ENCODE assay signal across 8 cellular contexts in genomic region chr2:226791487-226792081, GRCh38. TPM values are rescaled to one million over a fixed set of nuclear protein-coding genes. Genes with fewer than 3 reads are reported as not detected.
DNase-seq lines count a peak whose midpoint lies in the region; ATAC-seq and TF ChIP-seq lines count a peak whose summit lies in the region.

No MANE protein-coding gene starts in this region.

- H3K4me1 Mint-ChIP-seq in CD4-positive, alpha-beta memory T cell = peaks cover 18 to 41% (median 30%) of the 10 kb centered on the region in 4 donors
- peaks cover 62% of the 10 kb centered on the region for H3K4me1 Mint-ChIP-seq in activated CD8-positive, alpha-beta T cell treated with anti-CD3 and anti-CD28 coated beads for 36 hours (ENCODE audit: low read depth)

- H3K36me3 ChIP-seq in CD4-positive, alpha-beta memory T cell (ENCODE audit: insufficient read depth, low read length) = no peaks in the 10 kb centered on the region
- peaks cover 8% of the 10 kb centered on the region for H3K36me3 ChIP-seq in ectodermal cell (ENCODE audit: control insufficient read depth, insufficient read depth, low read length)

- peak overlapping the region; percentile 97 to 99 (median 99) for H3K27ac Mint-ChIP-seq in CD4-positive, alpha-beta memory T cell
- H3K27ac Mint-ChIP-seq in activated CD8-positive, alpha-beta T cell treated with anti-CD3 and anti-CD28 coated beads for 36 hours = peak overlapping the region; percentile 97

- H3K27me3 ChIP-seq in CD4-positive, alpha-beta memory T cell (ENCODE audit: insufficient read depth, low read length) = no peaks in the 10 kb centered on the region
- H3K27me3 ChIP-seq in ectodermal cell (ENCODE audit: control insufficient read depth, insufficient read depth, low read length, poor library complexity, severe bottlenecking) = no peaks in the 10 kb centered on the region

- ATAC-seq in GM19395 (IDR thresholded peaks at IDR 0.05; ENCODE audit: unreplicated experiment) = peak; percentile 97
- peak; percentile 98 for ATAC-seq in HG03520 (IDR thresholded peaks at IDR 0.05; ENCODE audit: unreplicated experiment)
- peak; percentile 98 for ATAC-seq in activated CD8-positive, alpha-beta T cell treated with anti-CD3 and anti-CD28 coated beads for 36 hours

- POLR2A ChIA-PET in CD4-positive, alpha-beta memory T cell (lab: Charles Lee; ENCODE audit: partially characterized antibody) = interaction anchor here (0.6 to 3.3 kb wide), 7 partner anchors 8 to 303 kb away, joined by 3 to 19 read pairs (median 6); partner anchors contain the start of genes IRS1 and RHBDD1
- POLR2A ChIA-PET in activated CD8-positive, alpha-beta T cell treated with anti-CD3 and anti-CD28 coated beads for 36 hours (lab: Charles Lee) = interaction anchor here (1.2 to 2.7 kb wide), 4 partner anchors 9 to 401 kb away, joined by 3 to 16 read pairs (median 4); partner anchors contain the start of gene RHBDD1

- H3K9me3 ChIP-seq in CD4-positive, alpha-beta memory T cell (ENCODE audit: control insufficient read depth in 1 of 2, low read length in 2 of 2) = no peaks in the 10 kb centered on the region
- H3K9me3 ChIP-seq in ectodermal cell (ENCODE audit: control insufficient read depth, low read length) = no peaks in the 10 kb centered on the region

- no peaks in the 10 kb centered on the region for H3K27me3 Mint-ChIP-seq in CD4-positive, alpha-beta memory T cell
- H3K27me3 Mint-ChIP-seq in activated CD8-positive, alpha-beta T cell treated with anti-CD3 and anti-CD28 coated beads for 36 hours = no peaks in the 10 kb centered on the region

- peaks cover 19% of the 10 kb centered on the region for H3K4me1 ChIP-seq in CD4-positive, alpha-beta memory T cell (ENCODE audit: insufficient read depth, low read length)
- H3K4me1 ChIP-seq in ectodermal cell (ENCODE audit: control insufficient read depth, insufficient read depth, low read length) = peaks cover 12% of the 10 kb centered on the region

- H3K4me3 ChIP-seq in CD4-positive, alpha-beta memory T cell (ENCODE audit: low read length in 2 of 2) = peak overlapping the region; percentile 42 to 58
- H3K4me3 ChIP-seq in ectodermal cell (ENCODE audit: insufficient read depth, low read depth, low read length) = peak overlapping the region; percentile 60

- H3K36me3 Mint-ChIP-seq in CD4-positive, alpha-beta memory T cell = peaks cover 0 to 3% of the 10 kb centered on the region in 2 donors
- peaks cover 8% of the 10 kb centered on the region for H3K36me3 Mint-ChIP-seq in activated CD8-positive, alpha-beta T cell treated with anti-CD3 and anti-CD28 coated beads for 36 hours (ENCODE audit: low read depth)

- no peaks in the 10 kb centered on the region for H3K9me3 Mint-ChIP-seq in CD4-positive, alpha-beta memory T cell
- H3K9me3 Mint-ChIP-seq in activated CD8-positive, alpha-beta T cell treated with anti-CD3 and anti-CD28 coated beads for 36 hours = no peaks in the 10 kb centered on the region

- intact Hi-C loops in CD4-positive, alpha-beta memory T cell (cut with micrococcal nuclease) = loop anchor here (1.0 to 5.0 kb wide), 5 partner anchors 8 to 534 kb away; partner anchors contain the start of genes IRS1, MFF and RHBDD1
- intact Hi-C loops in activated CD8-positive, alpha-beta T cell treated with anti-CD3 and anti-CD28 coated beads for 36 hours (cut with micrococcal nuclease) = no loop called here

- peak; percentile 90 to 96 (median 93) for DNase-seq in CD4-positive, alpha-beta memory T cell
- DNase-seq in NCI-H774 (lab: John Stamatoyannopoulos, UW) = peak; percentile 82
- peak; percentile 92 for DNase-seq in activated CD8-positive, alpha-beta T cell treated with anti-CD3 and anti-CD28 coated beads for 36 hours
- peak; percentile 82 to 84 for DNase-seq in lung microvascular endothelial cell (ENCODE audit: low read depth in 2 of 2)
- peak; percentile 85 for DNase-seq in stimulated activated CD8-positive, alpha-beta memory T cell treated with anti-CD3 and anti-CD28 coated beads, Interleukin-12 subunit alpha, Interleukin-12 subunit beta, amount 100 ng/mL, for 1 hour (ENCODE audit: low read depth)

- TF ChIP-seq CTCF in activated CD8-positive, alpha-beta T cell treated with anti-CD3 and anti-CD28 coated beads for 36 hours (IDR thresholded peaks at IDR 0.05) = peak; percentile 47

- H3K27ac ChIP-seq in CD4-positive, alpha-beta memory T cell (ENCODE audit: low read depth, low read length) = peak overlapping the region; percentile 76
- H3K27ac ChIP-seq in ectodermal cell (ENCODE audit: insufficient read depth, low read depth, low read length, poor library complexity, severe bottlenecking) = peak overlapping the region; percentile 75

- CTCF ChIA-PET in CD4-positive, alpha-beta memory T cell (lab: Charles Lee; ENCODE audit: partially characterized antibody) = interaction anchor here (1.2 to 2.3 kb wide), 3 partner anchors 8 to 44 kb away, joined by 4 to 11 read pairs (median 5); partner anchors contain the start of genes IRS1 and RHBDD1
- CTCF ChIA-PET in activated CD8-positive, alpha-beta T cell treated with anti-CD3 and anti-CD28 coated beads for 36 hours (lab: Charles Lee) = interaction anchor here (1.2 to 4.2 kb wide), 2 partner anchors 8 to 43 kb away, joined by 4 to 29 read pairs; partner anchors contain the start of gene IRS1

- H3K4me3 Mint-ChIP-seq in CD4-positive, alpha-beta memory T cell = peak overlapping the region; percentile 95 to 98 (median 96)
- peak overlapping the region; percentile 87 for H3K4me3 Mint-ChIP-seq in activated CD8-positive, alpha-beta T cell treated with anti-CD3 and anti-CD28 coated beads for 36 hours

- 1% methylated on average over 56 of the region's 56 CpGs for WGBS in ectodermal cell, 2 experiments

RNA-seq across cellular contexts. Expression of gene IRS1, which starts 8.0 kb away (rescaled TPM):
- total RNA-seq in CD4-positive, alpha-beta memory T cell = 1 to 10 TPM; 2.2 to 2.4 TPM
- polyA plus RNA-seq in CD4-positive, alpha-beta memory T cell = under 1 TPM; 0.02 to 0.03 TPM
- total RNA-seq in activated CD8-positive, alpha-beta T cell treated with anti-CD3 and anti-CD28 coated beads for 36 hours = 1 to 10 TPM; 3.5 to 4.0 TPM
- polyA plus RNA-seq in ectodermal cell (2013, experiment 1 of 4) = 24.0 TPM
- polyA plus RNA-seq in ectodermal cell (2013, experiment 2 of 4) = 18.5 TPM
- 16.4 TPM for polyA plus RNA-seq in ectodermal cell (2013, experiment 3 of 4)
- 18.7 TPM for polyA plus RNA-seq in ectodermal cell (2013, experiment 4 of 4)
- total RNA-seq in lung microvascular endothelial cell = under 0.01 TPM in 2 replicates

RNA-seq across cellular contexts. Expression of gene RHBDD1, which starts 44.3 kb away (rescaled TPM):
- 10 to 100 TPM; 54.6 to 66.0 TPM for total RNA-seq in CD4-positive, alpha-beta memory T cell
- 10 to 100 TPM; 15.6 to 26.8 TPM for polyA plus RNA-seq in CD4-positive, alpha-beta memory T cell
- 10 to 100 TPM; 34.3 to 35.9 TPM for total RNA-seq in activated CD8-positive, alpha-beta T cell treated with anti-CD3 and anti-CD28 coated beads for 36 hours
- polyA plus RNA-seq in ectodermal cell (2013, experiment 1 of 4) = 28.2 TPM
- polyA plus RNA-seq in ectodermal cell (2013, experiment 2 of 4) = 33.1 TPM
- 18.6 TPM for polyA plus RNA-seq in ectodermal cell (2013, experiment 3 of 4)
- 25.1 TPM for polyA plus RNA-seq in ectodermal cell (2013, experiment 4 of 4)
- 4.6 and 13.7 TPM in 2 replicates for total RNA-seq in lung microvascular endothelial cell

Comparison
In these comparisons a context has a peak if more than half of its experiments do, and no peak if none do; other contexts are left out.
1. Peak in every context shown above with its lines: DNase-seq, ATAC-seq, H3K4me3 ChIP-seq and H3K27ac ChIP-seq.